Comparison of ENCODE assay signal across 8 cellular contexts in genomic region chr1:153963030-153963849, GRCh38. TPM values are rescaled to one million over a fixed set of nuclear protein-coding genes. Genes with fewer than 3 reads are reported as not detected.
A peak's percentile ranks its signal among the peaks of the same experiment; 100 is the strongest.
DNase-seq lines count a peak whose midpoint lies in the region; ATAC-seq and TF ChIP-seq lines count a peak whose summit lies in the region.

A gene with protein sequence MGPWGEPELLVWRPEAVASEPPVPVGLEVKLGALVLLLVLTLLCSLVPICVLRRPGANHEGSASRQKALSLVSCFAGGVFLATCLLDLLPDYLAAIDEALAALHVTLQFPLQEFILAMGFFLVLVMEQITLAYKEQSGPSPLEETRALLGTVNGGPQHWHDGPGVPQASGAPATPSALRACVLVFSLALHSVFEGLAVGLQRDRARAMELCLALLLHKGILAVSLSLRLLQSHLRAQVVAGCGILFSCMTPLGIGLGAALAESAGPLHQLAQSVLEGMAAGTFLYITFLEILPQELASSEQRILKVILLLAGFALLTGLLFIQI (minus strand): TSS chr1:153963537. CDS start chr1:153962715, 822 bp downstream.

- H3K9me2 ChIP-seq in OCI-LY1 (ENCODE audit: low read depth, low read length), result no peaks in the 10 kb centered on the region

- peak; percentile 50 for ATAC-seq in GM21381 (IDR thresholded peaks at IDR 0.05; ENCODE audit: unreplicated experiment)

- H3K9ac ChIP-seq in OCI-LY1 (ENCODE audit: low read length) (peak within 1 kb of the TSS; percentile 84), endocrine pancreas (ENCODE audit: control insufficient read depth, insufficient read depth, low read length) (peak within 1 kb of the TSS; percentile 97)

- no peaks in the 10 kb centered on the region for H3K9me3 ChIP-seq in OCI-LY1 (ENCODE audit: low read length)
- H3K9me3 ChIP-seq in endocrine pancreas (ENCODE audit: control insufficient read depth, low read length), result no peaks in the 10 kb centered on the region

- peak; percentile 95 for DNase-seq in CMK (ENCODE audit: low read depth)
- peak; percentile 97 for DNase-seq in HuH-7.5 (ENCODE audit: low spot score)
- peak; percentile 88 for DNase-seq in activated CD8-positive, alpha-beta memory T cell treated with anti-CD3 and anti-CD28 coated beads, Interleukin-2, amount 50 U/mL, for 1 hour (ENCODE audit: extremely low read depth)
- DNase-seq in mesenteric fat pad (ENCODE audit: low spot score), result peak; percentile 98
- peak; percentile 93 for DNase-seq in stimulated activated CD8-positive, alpha-beta memory T cell treated with anti-CD3 and anti-CD28 coated beads, Interleukin-15, amount 100 ng/mL, for 1 hour (ENCODE audit: low read depth)

- H3K27ac ChIP-seq in OCI-LY1 (ENCODE audit: low read depth, low read length, poor library complexity, severe bottlenecking), result peak within 1 kb of the TSS; percentile 73

- TF ChIP-seq CTCF in OCI-LY1 (IDR thresholded peaks at IDR 0.05; ENCODE audit: low read length), result no peak

- no peak within 1 kb of the TSS for H2AFZ ChIP-seq in OCI-LY1 (ENCODE audit: low read length)

- H3K36me3 ChIP-seq in OCI-LY1 (ENCODE audit: insufficient read depth, low read length) (peaks cover 7% of the 10 kb centered on the region; the same call in 1 of the 2 replicates), endocrine pancreas (ENCODE audit: control insufficient read depth, insufficient read depth, low read length) (no peaks in the 10 kb centered on the region)

- H3K4me2 ChIP-seq in OCI-LY1 (ENCODE audit: low read length), result peak within 1 kb of the TSS; percentile 88

- peaks cover 51% of the 10 kb centered on the region for H3K4me1 ChIP-seq in OCI-LY1 (ENCODE audit: insufficient read depth, low read length, severe bottlenecking)
- no peaks in the 10 kb centered on the region for H3K4me1 ChIP-seq in endocrine pancreas (ENCODE audit: control insufficient read depth, insufficient read depth, low read length)

- no peaks in the 10 kb centered on the region for H3K27me3 ChIP-seq in OCI-LY1 (ENCODE audit: insufficient read depth, low read length)
- H3K27me3 ChIP-seq in endocrine pancreas (ENCODE audit: control insufficient read depth, insufficient read depth, low read length), result no peaks in the 10 kb centered on the region

- peaks cover 4% of the 10 kb centered on the region; the same call in 1 of the 2 replicates for H3K79me2 ChIP-seq in OCI-LY1 (ENCODE audit: insufficient read depth, low read length)

- H3F3A ChIP-seq in OCI-LY1 (ENCODE audit: insufficient read depth, low read length), result no peaks in the 10 kb centered on the region

- H3K4me3 ChIP-seq in OCI-LY1 (ENCODE audit: low read depth, low read length, poor library complexity, severe bottlenecking) (peak within 1 kb of the TSS; percentile 72), endocrine pancreas (ENCODE audit: control insufficient read depth, insufficient read depth, low read length) (peak within 1 kb of the TSS; percentile 68)

- H4K20me1 ChIP-seq in OCI-LY1 (ENCODE audit: insufficient read depth, low read length), result no peaks in the 10 kb centered on the region

RNA-seq across cellular contexts. Expression of the gene that starts here (rescaled TPM):
- 92.2 TPM for total RNA-seq in mesenteric fat pad

Comparison
In these comparisons a context has a peak if more than half of its experiments do, and no peak if none do; other contexts are left out.
1. Peak in every context shown above with its lines: DNase-seq, ATAC-seq, H3K4me3 ChIP-seq and H3K27ac ChIP-seq.